8 cellular contexts compared by ENCODE assay signal in the genomic region with DNA sequence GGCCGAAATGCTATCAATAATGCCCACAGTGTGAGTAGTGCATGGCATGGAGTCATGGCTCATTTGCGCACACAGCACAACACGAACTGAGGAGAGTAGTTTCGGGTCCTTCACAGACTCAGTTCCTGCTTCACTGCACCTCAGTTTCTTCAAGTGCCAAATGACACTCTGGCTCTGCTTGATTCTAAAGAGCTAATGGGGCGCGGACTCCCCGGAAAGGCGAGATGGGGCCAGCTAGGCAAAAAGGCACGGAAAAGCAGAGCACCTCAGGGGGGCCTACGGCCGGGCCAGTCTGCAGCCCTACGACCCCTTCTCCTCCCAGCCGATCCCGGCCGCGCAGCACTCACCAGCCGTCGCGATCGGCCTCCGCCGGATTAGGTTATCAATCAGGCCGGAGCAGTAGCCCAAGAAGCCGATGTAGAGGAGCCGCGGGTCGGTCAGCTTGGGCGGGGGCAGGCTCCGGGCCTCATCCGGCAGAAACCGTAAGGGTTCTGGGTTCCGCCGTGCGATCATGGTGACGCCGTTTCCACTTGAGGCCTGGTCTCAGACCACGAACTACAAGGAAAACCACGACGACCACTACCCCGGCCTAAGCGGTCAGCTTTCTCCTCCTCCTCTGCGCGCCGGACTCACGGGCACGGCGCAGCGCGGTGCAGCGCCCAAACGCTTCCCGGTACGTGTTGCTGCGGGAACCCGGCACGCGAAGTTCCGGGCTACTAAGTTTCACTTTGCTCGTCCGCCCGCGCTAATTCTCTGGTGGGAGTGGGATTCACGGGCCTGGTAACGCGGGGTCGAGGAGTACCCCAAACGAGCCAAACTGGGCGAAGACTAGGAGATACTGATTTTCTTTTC. TPM values are rescaled to one million over a fixed set of nuclear protein-coding genes. Genes with fewer than 3 reads are reported as not detected.
DNase-seq lines count a peak whose midpoint lies in the region; ATAC-seq, FAIRE-seq and TF ChIP-seq lines count a peak whose summit lies in the region.

A gene (minus strand): TSS at position 631 of the 852 bp plus-strand sequence. CDS start 118 bp downstream, at position 513.

- POLR2A ChIA-PET in HepG2 (lab: Yijun Ruan, JAX), result interaction anchor here (1.0 to 5.0 kb wide), 13 partner anchors 7 to 495 kb away, joined by 4 to 37 read pairs (median 9); a partner anchor contains a TSS

- H2AFZ ChIP-seq in HepG2 (ENCODE audit: low read length), result peak within 1 kb of the TSS; percentile 18

- BruUV-seq in HepG2 (replicated peaks; lab: Mats Ljungman, UMichigan), result TSS peak; percentile 81

- FAIRE-seq in HepG2 (lab: Jason Lieb, UNC), result peak; percentile 50

- no peaks in the 10 kb centered on the region; a peak in 1 of 5 replicates for H3K27me3 ChIP-seq in HepG2 (ENCODE audit: control insufficient read depth in 1 of 2, insufficient read depth in 2 of 2, low read length in 2 of 2)

- peak within 1 kb of the TSS; percentile 96 for H3K9ac ChIP-seq in HepG2 (ENCODE audit: insufficient read depth, low read depth, low read length)

- peaks cover 55% of the 10 kb centered on the region for H3K4me1 ChIP-seq in HepG2 (ENCODE audit: insufficient read depth, low read length)

- peaks cover 0 to 17% of the 10 kb centered on the region in 2 experiments; a peak in 3 of 5 replicates for H3K36me3 ChIP-seq in HepG2 (replicated peaks in 1 of 2; ENCODE audit: control insufficient read depth in 1 of 2, insufficient read depth in 2 of 2, low read length in 2 of 2)

- TF ChIP-seq POLR2A in HepG2 (IDR thresholded peaks at IDR 0.05; ENCODE audit: insufficient read depth in 1 of 2, low read depth in 2 of 2, low read length in 2 of 2), result peak; percentile 83 to 90

- TF ChIP-seq EP300 in HepG2 (IDR thresholded peaks at IDR 0.05; ENCODE audit: low read depth in 2 of 2, low read length in 2 of 2), result peak; percentile 46 to 55; a peak in 3 of 4 replicates
- peak; percentile 71; the same call in 1 of the 2 replicates for TF ChIP-seq EP300 in HepG2 (CRISPR knock-in tag; IDR thresholded peaks at IDR 0.05; ENCODE audit: borderline replicate concordance)

- peaks cover 57% of the 10 kb centered on the region for H3K79me2 ChIP-seq in HepG2 (ENCODE audit: insufficient read depth, low read length)

- peak; percentile 62 for ATAC-seq in GM19043 (IDR thresholded peaks at IDR 0.05; ENCODE audit: low read depth, unreplicated experiment)
- peak; percentile 92 for ATAC-seq in HG03432 (IDR thresholded peaks at IDR 0.05; ENCODE audit: unreplicated experiment)
- ATAC-seq in HepG2, result peak; percentile 90

- H3K4me3 ChIP-seq in HepG2 (replicated peaks in 1 of 3; ENCODE audit: insufficient read depth in 1 of 3, low read depth in 2 of 3, low read length in 3 of 3), result peak within 1 kb of the TSS; percentile 86 to 96 (median 88)

- peak within 1 kb of the TSS; percentile 87 for H3K27ac ChIP-seq in HepG2 (ENCODE audit: extremely low read length, insufficient read depth, low read length)

- peak; percentile 66 for TF ChIP-seq RAD21 in HepG2 (CRISPR knock-in tag; IDR thresholded peaks at IDR 0.05)

- H3K9me3 ChIP-seq in HepG2 (ENCODE audit: low read length), result no peaks in the 10 kb centered on the region

- peak within 1 kb of the TSS; percentile 84 for H3K4me2 ChIP-seq in HepG2 (ENCODE audit: low read depth, low read length)

- DNase-seq in AML-193 (lab: John Stamatoyannopoulos, UW) (peak; percentile 56 to 69), NCI-H526 treated with DMSO at 0.1 percent for 48 hours (lab: John Stamatoyannopoulos, UW) (peak; percentile 80), dermis microvascular lymphatic vessel endothelial cell (ENCODE audit: low read depth in 2 of 2) (peak; percentile 69 to 88), HepG2 (ENCODE audit: low spot score) (peak; percentile 58)
- DNase-seq in activated CD4-positive, alpha-beta T cell treated with anti-CD3 and anti-CD28 coated beads, Interleukin-2, amount 50 U/mL, for 24 hours (ENCODE audit: low read depth in 1 of 2, low spot score in 1 of 2), result peak; percentile 47 to 49
- peak; percentile 60 for DNase-seq in stimulated activated CD4-positive, alpha-beta T cell treated with anti-CD3 and anti-CD28 coated beads, Interleukin-2, amount 100 ng/mL, for 48 hours

- H4K20me1 ChIP-seq in HepG2 (ENCODE audit: insufficient read depth, low read length), result peaks cover 27% of the 10 kb centered on the region

- WGBS in HepG2 (ENCODE audit: low lambda C conversion rate), result under 1% methylated on average over 20 of the region's 68 CpGs

- CTCF ChIA-PET in HepG2 (lab: Yijun Ruan, JAX; ENCODE audit: low intra/inter-chr PET ratio, low total read pairs), result no interaction called here

- intact Hi-C loops in HepG2 (cut with micrococcal nuclease; ENCODE audit: unreplicated experiment), result loop anchor here (2.0 to 5.0 kb wide), 2 partner anchors 59 to 108 kb away; a partner anchor contains a TSS

- TF ChIP-seq CTCF in HepG2 (CRISPR knock-in tag; IDR thresholded peaks at IDR 0.05), result no peak

- in situ Hi-C loops in HepG2 (cut with HindIII; ENCODE audit: extremely low pct_ligation_motif_present, low pct_unique_long_range_greater_than_20kb), result no loop called here

TF ChIP-seq in HepG2, 621 proteins besides CTCF, POLR2A, EP300 and RAD21 (continues in another document):
- TF ChIP-seq PITX1 (CRISPR knock-in tag; IDR thresholded peaks at IDR 0.05) (peak; percentile 72; the same call in 1 of the 2 replicates), MTA1 (CRISPR knock-in tag; IDR thresholded peaks at IDR 0.05; ENCODE audit: borderline replicate concordance) (peak; percentile 96), KMT2B (CRISPR knock-in tag; IDR thresholded peaks at IDR 0.05) (peak; percentile 99), HDAC2 (CRISPR knock-in tag; IDR thresholded peaks at IDR 0.05) (peak; percentile 92)
- TF ChIP-seq, protein P1, sequence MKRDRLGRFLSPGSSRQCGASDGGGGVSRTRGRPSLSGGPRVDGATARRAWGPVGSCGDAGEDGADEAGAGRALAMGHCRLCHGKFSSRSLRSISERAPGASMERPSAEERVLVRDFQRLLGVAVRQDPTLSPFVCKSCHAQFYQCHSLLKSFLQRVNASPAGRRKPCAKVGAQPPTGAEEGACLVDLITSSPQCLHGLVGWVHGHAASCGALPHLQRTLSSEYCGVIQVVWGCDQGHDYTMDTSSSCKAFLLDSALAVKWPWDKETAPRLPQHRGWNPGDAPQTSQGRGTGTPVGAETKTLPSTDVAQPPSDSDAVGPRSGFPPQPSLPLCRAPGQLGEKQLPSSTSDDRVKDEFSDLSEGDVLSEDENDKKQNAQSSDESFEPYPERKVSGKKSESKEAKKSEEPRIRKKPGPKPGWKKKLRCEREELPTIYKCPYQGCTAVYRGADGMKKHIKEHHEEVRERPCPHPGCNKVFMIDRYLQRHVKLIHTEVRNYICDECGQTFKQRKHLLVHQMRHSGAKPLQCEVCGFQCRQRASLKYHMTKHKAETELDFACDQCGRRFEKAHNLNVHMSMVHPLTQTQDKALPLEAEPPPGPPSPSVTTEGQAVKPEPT (CRISPR knock-in tag; IDR thresholded peaks at IDR 0.05; ENCODE audit: low read depth), result 0 out of 2 replicates have a peak, but pooled peaks have one; percentile 78
- TF ChIP-seq, protein P2, sequence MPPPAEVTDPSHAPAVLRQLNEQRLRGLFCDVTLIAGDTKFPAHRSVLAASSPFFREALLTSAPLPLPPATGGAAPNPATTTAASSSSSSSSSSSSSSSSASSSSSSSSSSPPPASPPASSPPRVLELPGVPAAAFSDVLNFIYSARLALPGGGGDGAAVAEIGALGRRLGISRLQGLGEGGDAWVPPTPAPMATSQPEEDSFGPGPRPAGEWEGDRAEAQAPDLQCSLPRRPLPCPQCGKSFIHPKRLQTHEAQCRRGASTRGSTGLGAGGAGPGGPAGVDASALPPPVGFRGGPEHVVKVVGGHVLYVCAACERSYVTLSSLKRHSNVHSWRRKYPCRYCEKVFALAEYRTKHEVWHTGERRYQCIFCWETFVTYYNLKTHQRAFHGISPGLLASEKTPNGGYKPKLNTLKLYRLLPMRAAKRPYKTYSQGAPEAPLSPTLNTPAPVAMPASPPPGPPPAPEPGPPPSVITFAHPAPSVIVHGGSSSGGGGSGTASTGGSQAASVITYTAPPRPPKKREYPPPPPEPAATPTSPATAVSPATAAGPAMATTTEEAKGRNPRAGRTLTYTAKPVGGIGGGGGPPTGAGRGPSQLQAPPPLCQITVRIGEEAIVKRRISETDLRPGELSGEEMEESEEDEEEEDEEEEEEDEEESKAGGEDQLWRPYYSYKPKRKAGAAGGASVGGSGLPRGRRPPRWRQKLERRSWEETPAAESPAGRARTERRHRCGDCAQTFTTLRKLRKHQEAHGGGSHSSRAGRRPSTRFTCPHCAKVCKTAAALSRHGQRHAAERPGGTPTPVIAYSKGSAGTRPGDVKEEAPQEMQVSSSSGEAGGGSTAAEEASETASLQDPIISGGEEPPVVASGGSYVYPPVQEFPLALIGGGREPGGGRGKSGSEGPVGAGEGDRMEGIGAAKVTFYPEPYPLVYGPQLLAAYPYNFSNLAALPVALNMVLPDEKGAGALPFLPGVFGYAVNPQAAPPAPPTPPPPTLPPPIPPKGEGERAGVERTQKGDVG (CRISPR knock-in tag; IDR thresholded peaks at IDR 0.05; ENCODE audit: borderline replicate concordance), result no peak

RNA-seq across cellular contexts. Expression of the gene that starts here (rescaled TPM):
- total RNA-seq in dermis microvascular lymphatic vessel endothelial cell (70.4 and 82.0 TPM in 2 replicates), HepG2 (2016; rRNA removed; fragmentation: Illumina TruSeq; extraction: Trizol) (312 and 363 TPM in 2 replicates)
- 93.1 and 138 TPM in 2 replicates for total RNA-seq in HepG2 (2016; cell fraction: cytosol; rRNA removed; fragmentation: Illumina TruSeq; extraction: Trizol; ENCODE audit: low read depth)
- 330 and 377 TPM in 2 replicates for total RNA-seq in HepG2 (2016; cell fraction: insoluble cytoplasmic fraction; rRNA removed; fragmentation: Illumina TruSeq; extraction: Trizol)
- total RNA-seq in HepG2 (2016; cell fraction: membrane; rRNA removed; fragmentation: Illumina TruSeq; extraction: Trizol), result 90.9 and 140 TPM in 2 replicates
- 278 and 315 TPM in 2 replicates for total RNA-seq in HepG2 (2016; cell fraction: nucleus; rRNA removed; fragmentation: Illumina TruSeq; extraction: Trizol)
- 220 and 256 TPM in 2 replicates for polyA plus RNA-seq in HepG2 (2011; rRNA removed)
- 307 and 524 TPM in 2 replicates for polyA plus RNA-seq in HepG2 (2011; cell fraction: cytosol; rRNA removed)
- 91.7 and 102 TPM in 2 replicates for polyA plus RNA-seq in HepG2 (2011; cell fraction: nucleus; rRNA removed)
- polyA plus RNA-seq in HepG2 (2012), result 411 and 581 TPM in 2 replicates
- 163 and 221 TPM in 2 replicates for polyA plus RNA-seq in HepG2 (2016; cell fraction: cytosol; fragmentation: Illumina TruSeq; extraction: Trizol; ENCODE audit: low read depth)
- 491 and 517 TPM in 2 replicates for polyA plus RNA-seq in HepG2 (2016; cell fraction: insoluble cytoplasmic fraction; fragmentation: Illumina TruSeq; extraction: Trizol; ENCODE audit: low read depth)
- polyA plus RNA-seq in HepG2 (2016; cell fraction: membrane; fragmentation: Illumina TruSeq; extraction: Trizol; ENCODE audit: low read depth), result 170 and 204 TPM in 2 replicates
- 572 and 587 TPM in 2 replicates for polyA plus RNA-seq in HepG2 (2016; cell fraction: nucleus; fragmentation: Illumina TruSeq; extraction: Trizol; ENCODE audit: insufficient read depth, low read depth)
- 103 and 165 TPM in 2 replicates for polyA minus RNA-seq in HepG2 (2011; rRNA and poly(A)+ RNA removed; ENCODE audit: low replicate concordance)
- 108 and 131 TPM in 2 replicates for polyA minus RNA-seq in HepG2 (2011; cell fraction: cytosol; rRNA and poly(A)+ RNA removed)
- polyA minus RNA-seq in HepG2 (2011; cell fraction: nucleus; rRNA and poly(A)+ RNA removed), result 63.0 and 77.8 TPM in 2 replicates

Comparison
In these comparisons a context has a peak if more than half of its experiments do, and no peak if none do; other contexts are left out.
1. Peak in every context shown above with its lines: DNase-seq, ATAC-seq, H3K4me3 ChIP-seq and H3K27ac ChIP-seq.